ENCODE assay signal across 13 cellular contexts in the genomic region with DNA sequence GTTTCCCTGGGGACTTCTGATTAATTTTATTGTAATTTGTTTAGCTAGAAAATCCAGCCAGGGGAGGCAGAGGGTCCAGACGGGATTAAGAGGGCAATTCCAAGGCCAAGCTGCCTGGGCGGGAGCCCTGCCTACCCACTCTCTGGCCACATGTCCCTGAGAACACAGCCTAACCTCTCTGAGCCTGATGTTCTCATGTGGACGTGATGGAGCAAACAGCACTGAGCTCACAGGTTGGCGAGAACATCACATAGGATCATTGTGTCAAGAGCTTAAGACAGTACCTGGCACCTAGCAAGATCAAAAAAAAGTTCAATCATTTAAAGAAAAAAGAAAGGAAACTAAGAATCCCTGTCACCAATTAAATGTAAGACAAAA. TPM values are rescaled to one million over a fixed set of nuclear protein-coding genes. Genes with fewer than 3 reads are reported as not detected.
A peak's percentile ranks its signal among the peaks of the same experiment; 100 is the strongest.
DNase-seq lines count a peak whose midpoint lies in the region; ATAC-seq, FAIRE-seq and TF ChIP-seq lines count a peak whose summit lies in the region.
"Had no signal": no experiment of that assay in that cellular context is flagged by ENCODE, and none has a peak within 500 bp of the region (broad histone marks: within the 10 kb centered on the region; RNA-seq: fewer than 3 reads in every experiment).

No MANE protein-coding gene starts in this region.

- no peak for ATAC-seq in activated CD8-positive, alpha-beta T cell treated with anti-CD3 and anti-CD28 coated beads, Interleukin-2, amount 10 ng/mL, durations not matched to agents 7 days and 5 days
- ATAC-seq in GM21723 (IDR thresholded peaks at IDR 0.05; ENCODE audit: unreplicated experiment) = no peak

- H3K27ac Mint-ChIP-seq in activated CD4-positive, alpha-beta T cell treated with anti-CD3 and anti-CD28 coated beads, Interleukin-2, amount 10 ng/mL, durations not matched to agents 24 days and 14 days = no peak overlapping the region
- H3K27ac Mint-ChIP-seq in activated CD8-positive, alpha-beta T cell treated with anti-CD3 and anti-CD28 coated beads, Interleukin-2, amount 10 ng/mL, durations not matched to agents 7 days and 5 days = no peak overlapping the region

- no peaks in the 10 kb centered on the region for H3K9me1 ChIP-seq in keratinocyte (ENCODE audit: control insufficient read depth, extremely low read depth, insufficient read depth, low read length)

- peak overlapping the region; percentile 82 for H3K4me2 ChIP-seq in keratinocyte (ENCODE audit: control insufficient read depth, extremely low read depth, insufficient read depth, low read depth, low read length)

- no peaks in the 10 kb centered on the region for H3K79me2 ChIP-seq in keratinocyte (ENCODE audit: control insufficient read depth, insufficient read depth, low read length)

- peaks cover 58% of the 10 kb centered on the region for H3K27me3 Mint-ChIP-seq in activated CD4-positive, alpha-beta T cell treated with anti-CD3 and anti-CD28 coated beads, Interleukin-2, amount 10 ng/mL, durations not matched to agents 24 days and 14 days
- peaks cover 51% of the 10 kb centered on the region for H3K27me3 Mint-ChIP-seq in activated CD8-positive, alpha-beta T cell treated with anti-CD3 and anti-CD28 coated beads, Interleukin-2, amount 10 ng/mL, durations not matched to agents 7 days and 5 days (ENCODE audit: low read depth)

- peak overlapping the region; percentile 73 for H2AFZ ChIP-seq in keratinocyte (ENCODE audit: control insufficient read depth, low read length)

- intact Hi-C loops in activated CD4-positive, alpha-beta T cell treated with anti-CD3 and anti-CD28 coated beads, Interleukin-2, amount 10 ng/mL, durations not matched to agents 24 days and 14 days (cut with micrococcal nuclease) = no loop called here
- intact Hi-C loops in spleen (cut with DNase I; ENCODE audit: low total_unique reads) = no loop called here

- dilution Hi-C loops in keratinocyte (cut with MboI; ENCODE audit: extremely low pct_ligation_motif_present, low sequenced_read_pairs) = no loop called here

- peaks cover 4% of the 10 kb centered on the region for H3K9me3 Mint-ChIP-seq in activated CD4-positive, alpha-beta T cell treated with anti-CD3 and anti-CD28 coated beads, Interleukin-2, amount 10 ng/mL, durations not matched to agents 24 days and 14 days
- peaks cover 3% of the 10 kb centered on the region for H3K9me3 Mint-ChIP-seq in activated CD8-positive, alpha-beta T cell treated with anti-CD3 and anti-CD28 coated beads, Interleukin-2, amount 10 ng/mL, durations not matched to agents 7 days and 5 days (ENCODE audit: insufficient read depth)

- peaks cover 12% of the 10 kb centered on the region for H3K4me1 Mint-ChIP-seq in activated CD4-positive, alpha-beta T cell treated with anti-CD3 and anti-CD28 coated beads, Interleukin-2, amount 10 ng/mL, durations not matched to agents 24 days and 14 days
- H3K4me1 Mint-ChIP-seq in activated CD8-positive, alpha-beta T cell treated with anti-CD3 and anti-CD28 coated beads, Interleukin-2, amount 10 ng/mL, durations not matched to agents 7 days and 5 days (ENCODE audit: low read depth) = peaks cover 17% of the 10 kb centered on the region

- H3K36me3 Mint-ChIP-seq in activated CD4-positive, alpha-beta T cell treated with anti-CD3 and anti-CD28 coated beads, Interleukin-2, amount 10 ng/mL, durations not matched to agents 24 days and 14 days (ENCODE audit: low read depth) = no peaks in the 10 kb centered on the region
- no peaks in the 10 kb centered on the region for H3K36me3 Mint-ChIP-seq in activated CD8-positive, alpha-beta T cell treated with anti-CD3 and anti-CD28 coated beads, Interleukin-2, amount 10 ng/mL, durations not matched to agents 7 days and 5 days (ENCODE audit: low read depth)

- H3K27me3 ChIP-seq in keratinocyte (ENCODE audit: control insufficient read depth, extremely low read depth, insufficient read depth, low read length) (no peaks in the 10 kb centered on the region), spleen (replicated peaks in 1 of 7) (peaks cover 0 to 31% (median 11%) of the 10 kb centered on the region in 7 donors)
- H3K27me3 ChIP-seq: cardiac muscle cell, foreskin keratinocyte had no signal

- POLR2A ChIA-PET in activated CD8-positive, alpha-beta T cell treated with anti-CD3 and anti-CD28 coated beads, Interleukin-2, amount 10 ng/mL, durations not matched to agents 7 days and 5 days (lab: Charles Lee) = interaction anchor here (1.1 kb wide), 1 partner anchor 26 kb away, joined by 3 read pairs; no protein-coding TSS in a partner anchor

- H3K4me3 ChIP-seq in keratinocyte (ENCODE audit: control insufficient read depth in 2 of 3, extremely low read depth in 1 of 3, insufficient read depth in 2 of 3, low read depth in 1 of 3, low read length in 3 of 3) (peak overlapping the region in 1 of 3 experiments; percentile 53), spleen (peak overlapping the region in 3 of 8 donors; percentile 49 to 69 (median 61))

- H4K20me1 ChIP-seq in keratinocyte (ENCODE audit: control insufficient read depth, extremely low read depth, insufficient read depth, low read length) = no peaks in the 10 kb centered on the region

- CTCF ChIA-PET in activated CD8-positive, alpha-beta T cell treated with anti-CD3 and anti-CD28 coated beads, Interleukin-2, amount 10 ng/mL, durations not matched to agents 7 days and 5 days (lab: Charles Lee) = interaction anchor here (0.8 to 1.8 kb wide), 4 partner anchors 11 to 76 kb away, joined by 3 to 25 read pairs (median 4); no protein-coding TSS in a partner anchor

- no peak overlapping the region for H3K27ac ChIP-seq in keratinocyte (ENCODE audit: control insufficient read depth, insufficient read depth, low read length)
- H3K27ac ChIP-seq in spleen = peak overlapping the region in 5 of 8 donors; percentile 38 to 85 (median 70)
- H3K27ac ChIP-seq: A549, cardiac muscle cell, foreskin keratinocyte had no signal

- no peak overlapping the region for H3K9ac ChIP-seq in keratinocyte (ENCODE audit: control insufficient read depth, extremely low read depth, insufficient read depth, low read length)

- peaks cover 15% of the 10 kb centered on the region for H3K4me1 ChIP-seq in keratinocyte (ENCODE audit: control insufficient read depth, extremely low read depth, insufficient read depth, low read length)
- H3K4me1 ChIP-seq in spleen = peaks cover 7 to 26% (median 18%) of the 10 kb centered on the region in 6 donors
- H3K4me1 ChIP-seq: A549 had no signal

- no peak for FAIRE-seq in keratinocyte (lab: Jason Lieb, UNC)
- FAIRE-seq: A549 had no signal

- TF ChIP-seq CTCF in keratinocyte (optimal IDR thresholded peaks at IDR 0.05 in 1 of 3, IDR thresholded peaks at IDR 0.05 in 1 of 3, conservative IDR thresholded peaks at IDR 0.05 in 1 of 3; ENCODE audit: extremely low read depth in 1 of 3, insufficient read depth in 2 of 3, low read length in 3 of 3) (no peak), spleen (IDR thresholded peaks at IDR 0.05 in 8 of 11, conservative IDR thresholded peaks at IDR 0.05 in 3 of 11) (no peak)

- no peaks in the 10 kb centered on the region for H3K9me3 ChIP-seq in keratinocyte (ENCODE audit: control insufficient read depth, low read depth, low read length)
- peaks cover 0 to 9% (median 3%) of the 10 kb centered on the region in 8 donors for H3K9me3 ChIP-seq in spleen
- H3K9me3 ChIP-seq: A549 had no signal

- 75 to 90% (median 87%) methylated on average over 4 of the region's 4 CpGs for WGBS in spleen, 5 donors

- H3K4me3 Mint-ChIP-seq in activated CD4-positive, alpha-beta T cell treated with anti-CD3 and anti-CD28 coated beads, Interleukin-2, amount 10 ng/mL, durations not matched to agents 24 days and 14 days = peak overlapping the region; percentile 67
- peak overlapping the region; percentile 2 for H3K4me3 Mint-ChIP-seq in activated CD8-positive, alpha-beta T cell treated with anti-CD3 and anti-CD28 coated beads, Interleukin-2, amount 10 ng/mL, durations not matched to agents 7 days and 5 days

- no peak for DNase-seq in activated CD4-positive, alpha-beta T cell treated with anti-CD3 and anti-CD28 coated beads, Interleukin-2, amount 10 ng/mL, durations not matched to agents 24 days and 14 days
- DNase-seq in activated CD4-positive, alpha-beta T cell treated with anti-CD3 and anti-CD28 coated beads, Interleukin-2, amount 50 U/mL, for 4 hours = no peak
- no peak for DNase-seq in activated CD8-positive, alpha-beta T cell treated with anti-CD3 and anti-CD28 coated beads, Interleukin-2, amount 10 ng/mL, durations not matched to agents 7 days and 5 days
- DNase-seq in keratinocyte (ENCODE audit: low read depth, low spot score) (no peak), spleen (no peak), NCI-H2107 (lab: John Stamatoyannopoulos, UW) (no peak)
- DNase-seq in stimulated activated CD4-positive, alpha-beta T cell treated with anti-CD3 and anti-CD28 coated beads, Interleukin-2, amount 100 ng/mL, for 48 hours = no peak
- DNase-seq: foreskin keratinocyte had no signal

- no peak for TF ChIP-seq POLR2A in spleen (IDR thresholded peaks at IDR 0.05)

- H3K36me3 ChIP-seq in keratinocyte (ENCODE audit: control insufficient read depth in 2 of 2, extremely low read depth in 1 of 2, insufficient read depth in 2 of 2, low read length in 2 of 2) (no peaks in the 10 kb centered on the region), spleen (no peaks in the 10 kb centered on the region)
- H3K36me3 ChIP-seq: cardiac muscle cell had no signal

RNA-seq across cellular contexts. Expression of a gene that starts 1.0 kb away (rescaled TPM):
- total RNA-seq in activated CD4-positive, alpha-beta T cell treated with anti-CD3 and anti-CD28 coated beads, Interleukin-2, amount 10 ng/mL, durations not matched to agents 24 days and 14 days = not detected in 2 replicates
- total RNA-seq in activated CD8-positive, alpha-beta T cell treated with anti-CD3 and anti-CD28 coated beads, Interleukin-2, amount 10 ng/mL, durations not matched to agents 7 days and 5 days = under 1 TPM in 1 of 2 experiments, not detected in 1; 0.11 TPM
- polyA plus RNA-seq in keratinocyte = 0.17 to 0.58 TPM (median 0.51 TPM) in 3 replicates
- polyA plus RNA-seq in keratinocyte (2011; ENCODE audit: low read depth) = 0.16 TPM
- polyA plus RNA-seq in keratinocyte (2011; cell fraction: cytosol; rRNA removed) = 0.29 and 0.41 TPM in 2 replicates
- polyA plus RNA-seq in keratinocyte (2011; cell fraction: nucleus; rRNA removed) = 0.28 and 0.29 TPM in 2 replicates
- polyA plus RNA-seq in keratinocyte (2012; ENCODE audit: low replicate concordance) = 0.08 and 0.37 TPM in 2 replicates
- 0.07 to 0.13 TPM in 2 of 3 replicates, not detected in the other for polyA minus RNA-seq in keratinocyte
- polyA minus RNA-seq in keratinocyte (2011; cell fraction: cytosol; rRNA and poly(A)+ RNA removed) = not detected
- polyA minus RNA-seq in keratinocyte (2011; cell fraction: nucleus; rRNA and poly(A)+ RNA removed) = 0.23 TPM in 1 of 2 replicates, not detected in the other
- total RNA-seq in spleen = 10 to 100 TPM in 1 of 7 donors, 1 to 10 TPM in 6; 3.4 to 10.9 (median 5.8) TPM
- polyA plus RNA-seq in spleen = 1 to 10 TPM in 1 of 3 donors, under 1 TPM in 2; 0.59 to 1.8 (median 0.83) TPM
- polyA plus RNA-seq: A549 had no signal

RNA-seq across cellular contexts. Expression of a gene that starts 47.2 kb away (rescaled TPM):
- not detected in 2 replicates for total RNA-seq in activated CD4-positive, alpha-beta T cell treated with anti-CD3 and anti-CD28 coated beads, Interleukin-2, amount 10 ng/mL, durations not matched to agents 24 days and 14 days
- not detected for total RNA-seq in activated CD8-positive, alpha-beta T cell treated with anti-CD3 and anti-CD28 coated beads, Interleukin-2, amount 10 ng/mL, durations not matched to agents 7 days and 5 days
- polyA plus RNA-seq in keratinocyte = not detected in 3 replicates
- polyA plus RNA-seq in keratinocyte (2011; ENCODE audit: low read depth) = not detected
- not detected in 2 replicates for polyA plus RNA-seq in keratinocyte (2011; cell fraction: cytosol; rRNA removed)
- polyA plus RNA-seq in keratinocyte (2011; cell fraction: nucleus; rRNA removed) = not detected in 2 replicates
- not detected in 2 replicates for polyA plus RNA-seq in keratinocyte (2012; ENCODE audit: low replicate concordance)
- not detected in 3 replicates for polyA minus RNA-seq in keratinocyte
- not detected for polyA minus RNA-seq in keratinocyte (2011; cell fraction: cytosol; rRNA and poly(A)+ RNA removed)
- not detected in 2 replicates for polyA minus RNA-seq in keratinocyte (2011; cell fraction: nucleus; rRNA and poly(A)+ RNA removed)
- total RNA-seq in spleen = not detected
- under 1 TPM in 1 of 3 donors, not detected in 2; 0.13 TPM for polyA plus RNA-seq in spleen
- total RNA-seq: cardiac muscle cell, foreskin keratinocyte, H4, lung microvascular endothelial cell had no signal
- polyA plus RNA-seq: A549, cardiac muscle cell, foreskin keratinocyte had no signal
